8 cellular contexts compared by ENCODE assay signal in the genomic region with DNA sequence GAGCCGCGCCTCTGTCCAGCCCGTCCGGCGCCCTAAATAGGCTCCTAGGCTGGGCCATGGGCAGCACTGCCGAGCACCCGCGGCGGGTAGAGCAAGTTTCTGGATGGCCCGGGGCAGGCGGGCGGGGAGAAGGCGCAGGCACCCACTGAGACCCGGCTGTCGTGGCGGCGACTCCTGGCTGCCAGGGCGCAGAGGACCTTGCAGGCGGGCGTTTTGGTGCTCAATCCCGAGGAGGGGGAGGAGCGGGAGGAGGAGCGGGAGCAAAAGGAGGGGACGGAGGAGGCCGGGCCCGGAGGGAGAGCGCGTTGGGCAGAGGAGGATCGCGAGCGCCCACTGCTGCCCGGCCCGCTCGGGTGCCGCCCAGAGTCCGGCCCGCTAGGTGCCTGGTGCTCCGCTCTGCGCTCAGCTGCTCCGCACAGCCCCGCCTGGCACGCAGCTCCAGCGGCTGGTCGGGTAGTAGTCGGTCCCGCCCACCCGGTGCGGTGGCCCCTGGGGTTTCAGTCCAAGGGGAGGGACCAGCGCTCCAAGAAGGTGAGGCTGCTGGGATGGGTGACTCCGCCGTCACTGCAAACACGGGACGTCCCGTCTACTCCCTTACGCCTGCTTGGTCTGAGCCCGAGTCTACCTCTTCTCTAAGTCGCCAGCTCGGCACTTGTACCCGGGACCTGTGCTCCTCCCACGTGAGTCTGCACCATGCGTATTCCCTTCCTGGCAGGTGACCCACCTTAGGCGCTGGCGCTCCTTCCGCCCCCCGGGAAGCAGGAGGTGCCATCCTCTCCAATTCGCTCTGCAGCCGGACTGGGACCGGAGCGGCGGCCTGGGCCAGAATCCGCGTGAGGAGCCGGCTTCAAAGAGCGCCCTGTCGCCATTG. TPM values are rescaled to one million over a fixed set of nuclear protein-coding genes. Genes with fewer than 3 reads are reported as not detected.
DNase-seq lines count a peak whose midpoint lies in the region; ATAC-seq, FAIRE-seq and TF ChIP-seq lines count a peak whose summit lies in the region.

Gene HS3ST1, minus strand, starts transcription at position 194 of the 871 bp plus-strand sequence. CDS start 28,889 bp downstream, outside the sequence.

- H3K27me3 ChIP-seq in HL-60 (ENCODE audit: insufficient read depth, poor library complexity, severe bottlenecking) (peaks cover 27% of the 10 kb centered on the region), Panc1 (ENCODE audit: control insufficient read depth, insufficient read depth, low read length) (no peaks in the 10 kb centered on the region; the same call in 1 of the 2 replicates), bronchial epithelial cell (ENCODE audit: control insufficient read depth, insufficient read depth, low read length) (no peaks in the 10 kb centered on the region)

- peak within 1 kb of the TSS; percentile 22 for H3K4me3 ChIP-seq in HL-60 (replicated peaks; ENCODE audit: insufficient read depth, low read length)
- H3K4me3 ChIP-seq in Panc1 (ENCODE audit: low read depth in 2 of 2, low read length in 2 of 2), result peak within 1 kb of the TSS; percentile 44 to 82
- H3K4me3 ChIP-seq in bronchial epithelial cell (ENCODE audit: low read depth, low read length), result peak within 1 kb of the TSS; percentile 67
- peak within 1 kb of the TSS; percentile 4 for H3K4me3 ChIP-seq in skeletal muscle cell (ENCODE audit: low read depth, low read length)

- TF ChIP-seq CTCF in D721Med (IDR thresholded peaks at IDR 0.05; ENCODE audit: insufficient read depth, missing control alignments), result peak; percentile 8
- TF ChIP-seq CTCF in HL-60 (IDR thresholded peaks at IDR 0.05; ENCODE audit: insufficient read depth, low read length), result peak; percentile 21
- TF ChIP-seq CTCF in Panc1 (IDR thresholded peaks at IDR 0.05), result peak; percentile 82
- TF ChIP-seq CTCF in bronchial epithelial cell (IDR thresholded peaks at IDR 0.05; ENCODE audit: insufficient read depth, low read length, severe bottlenecking), result peak; percentile 98

- peak within 1 kb of the TSS; percentile 50 to 75 (median 67) for H3K4me3 Mint-ChIP-seq in immature natural killer cell

- peaks cover 13 to 19% of the 10 kb centered on the region in 2 donors for H3K4me1 Mint-ChIP-seq in immature natural killer cell

- DNase-seq in D721Med (ENCODE audit: insufficient read length, low spot score) (peak; percentile 32), HL-60 (ENCODE audit: low read depth in 1 of 2, low spot score in 1 of 2) (peak in 1 of 2 experiments; percentile 33), Panc1 (ENCODE audit: low read depth, low spot score) (peak; percentile 39), bronchial epithelial cell (ENCODE audit: low read depth) (peak; percentile 78), immature natural killer cell (peak; percentile 14 to 20 (median 14)), skeletal muscle cell (ENCODE audit: low read depth) (no peak)
- DNase-seq in effector CD8-positive, alpha-beta T cell (lab: John Stamatoyannopoulos, UW), result no peak

- CTCF ChIA-PET in Panc1 (lab: Charles Lee), result no interaction called here

- H3K27ac ChIP-seq in HL-60 (replicated peaks), result no peak within 1 kb of the TSS
- no peak within 1 kb of the TSS for H3K27ac ChIP-seq in Panc1 (ENCODE audit: low read length)

- no peaks in the 10 kb centered on the region for H3K9me3 Mint-ChIP-seq in immature natural killer cell

- POLR2A ChIA-PET in Panc1 (lab: Charles Lee), result no interaction called here

- H3K36me3 Mint-ChIP-seq in immature natural killer cell, result no peaks in the 10 kb centered on the region

- intact Hi-C loops in Panc1 (cut with micrococcal nuclease; ENCODE audit: unreplicated experiment), result loop anchor here (2.0 kb wide), 1 partner anchor 846 kb away; no protein-coding TSS in a partner anchor

- FAIRE-seq in D721Med (lab: Jason Lieb, UNC) (no peak), bronchial epithelial cell (lab: Jason Lieb, UNC) (no peak)

- no TSS peak for BruUV-seq in Panc1 (replicated peaks; lab: Mats Ljungman, UMichigan)

- H3K4me1 ChIP-seq in Panc1 (ENCODE audit: control insufficient read depth, insufficient read depth, low read length), result no peaks in the 10 kb centered on the region

- no peak within 1 kb of the TSS for H3K27ac Mint-ChIP-seq in immature natural killer cell

- in situ Hi-C loops in Panc1 (cut with HindIII; ENCODE audit: low pct_unique_long_range_greater_than_20kb, low sequenced_read_pairs), result no loop called here

- peaks cover 3 to 16% (median 6%) of the 10 kb centered on the region in 3 donors for H3K27me3 Mint-ChIP-seq in immature natural killer cell (ENCODE audit: low read depth in 3 of 3)

- H3K36me3 ChIP-seq in Panc1 (ENCODE audit: control insufficient read depth, insufficient read depth, low read length), result peaks cover 10% of the 10 kb centered on the region; the same call in 1 of the 2 replicates
- H3K36me3 ChIP-seq in bronchial epithelial cell (ENCODE audit: control insufficient read depth, insufficient read depth, low read length), result no peaks in the 10 kb centered on the region

- H3K9me3 ChIP-seq in Panc1 (ENCODE audit: control insufficient read depth, insufficient read depth, low read depth, low read length), result no peaks in the 10 kb centered on the region

- ATAC-seq in GM21367 (IDR thresholded peaks at IDR 0.05; ENCODE audit: unreplicated experiment), result peak; percentile 76
- ATAC-seq in Panc1, result peak; percentile 97

RNA-seq across cellular contexts. Expression of gene HS3ST1, which starts in this region (rescaled TPM):
- total RNA-seq in Panc1 (2021; ENCODE audit: unreplicated experiment) (0.21 TPM), bronchial epithelial cell (1.8 and 2.4 TPM in 2 replicates)
- 1.1 TPM for polyA plus RNA-seq in Panc1 (2012; ENCODE audit: insufficient read length)
- polyA plus RNA-seq in immature natural killer cell, result under 1 TPM in 1 of 3 donors, not detected in 2; 0.03 TPM

Comparison
In these comparisons a context has a peak if more than half of its experiments do, and no peak if none do; other contexts are left out.
1. Peak in DNase-seq in immature natural killer cell; RNA of the gene not detected or under 1 TPM.
2. DNase-seq: peak in D721Med (single experiment), Panc1 (single experiment) and bronchial epithelial cell (single experiment); none in skeletal muscle cell (single experiment) and effector CD8-positive, alpha-beta T cell (single experiment).
3. CTCF ChIP-seq: peak in every context shown above with its lines; median percentile 98 in bronchial epithelial cell; 82 in Panc1; 21 in HL-60; 8 in D721Med.
4. H3K4me3 ChIP-seq: peak in every context shown above with its lines; median percentile 67 in bronchial epithelial cell; 63 in Panc1; 22 in HL-60; 4 in skeletal muscle cell.